22 cellular contexts compared by ENCODE assay signal in the genomic region with DNA sequence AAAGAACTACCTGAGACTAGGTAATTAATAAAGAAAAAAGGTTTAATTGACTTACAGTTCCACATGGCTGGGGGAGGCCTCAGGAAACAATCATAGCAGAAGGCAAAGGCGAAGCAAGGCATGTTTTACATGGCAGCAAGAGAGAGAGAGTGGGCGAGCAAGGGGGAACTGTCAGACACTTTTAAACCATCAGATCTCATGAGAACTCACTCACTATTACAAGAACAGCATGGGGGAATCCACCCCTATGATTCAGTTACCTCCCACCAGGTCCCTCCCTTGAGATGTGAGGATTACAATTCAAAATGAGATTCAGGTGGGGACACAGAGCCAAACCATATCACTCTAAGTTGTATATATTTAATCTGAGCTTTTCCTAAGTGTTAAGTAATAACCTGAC.
"Had no signal": no experiment of that assay in that cellular context is flagged by ENCODE, and none has a peak within 500 bp of the region (broad histone marks: within the 10 kb centered on the region; RNA-seq: fewer than 3 reads in every experiment).

No MANE protein-coding gene starts in this region.

- H3K4me3 ChIP-seq: breast epithelium, Peyer's patch, SJCRH30 had no signal

- H3K27me3 ChIP-seq: breast epithelium, Peyer's patch, SJCRH30 had no signal

- H3K27ac Mint-ChIP-seq: activated B cell treated with CpG ODN at 0.5 μM for 24 hours; activated CD4-positive, alpha-beta memory T cell treated with anti-CD3 and anti-CD28 coated beads, Interleukin-2, amount 10 ng/mL, durations not matched to agents 7 days and 5 days; activated CD4-positive, alpha-beta T cell treated with anti-CD3 and anti-CD28 coated beads, Interleukin-2, amount 10 ng/mL, durations not matched to agents 7 days and 5 days; activated naive CD4-positive, alpha-beta T cell treated with anti-CD3 and anti-CD28 coated beads, Interleukin-2, amount 50 U/mL, for 24 hours; T-helper 1 cell treated with Interleukin-12 subunit alpha and Interleukin-12 subunit beta and Interleukin-4 antibody, amounts not matched to agents 30 μg/mL and 1 μg/mL, for 36 hours had no signal

- H3K4me1 Mint-ChIP-seq: activated B cell treated with CpG ODN at 0.5 μM for 24 hours; activated CD4-positive, alpha-beta memory T cell treated with anti-CD3 and anti-CD28 coated beads, Interleukin-2, amount 10 ng/mL, durations not matched to agents 7 days and 5 days; activated CD4-positive, alpha-beta T cell treated with anti-CD3 and anti-CD28 coated beads, Interleukin-2, amount 10 ng/mL, durations not matched to agents 7 days and 5 days; activated naive CD4-positive, alpha-beta T cell treated with anti-CD3 and anti-CD28 coated beads, Interleukin-2, amount 50 U/mL, for 24 hours had no signal

- H3K9me3 ChIP-seq: breast epithelium, Peyer's patch, SJCRH30 had no signal

- H3K4me3 Mint-ChIP-seq: activated B cell treated with CpG ODN at 0.5 μM for 24 hours; activated CD4-positive, alpha-beta memory T cell treated with anti-CD3 and anti-CD28 coated beads, Interleukin-2, amount 10 ng/mL, durations not matched to agents 7 days and 5 days; activated CD4-positive, alpha-beta T cell treated with anti-CD3 and anti-CD28 coated beads, Interleukin-2, amount 10 ng/mL, durations not matched to agents 7 days and 5 days; activated naive CD4-positive, alpha-beta T cell treated with anti-CD3 and anti-CD28 coated beads, Interleukin-2, amount 50 U/mL, for 24 hours; T-helper 1 cell treated with Interleukin-12 subunit alpha and Interleukin-12 subunit beta and Interleukin-4 antibody, amounts not matched to agents 30 μg/mL and 1 μg/mL, for 36 hours had no signal

- DNase-seq: activated B cell treated with CpG ODN at 0.5 μM for 24 hours; activated CD4-positive, alpha-beta memory T cell treated with anti-CD3 and anti-CD28 coated beads, Interleukin-2, amount 10 ng/mL, durations not matched to agents 7 days and 5 days; activated CD4-positive, alpha-beta T cell treated with anti-CD3 and anti-CD28 coated beads for 1 hour; activated CD4-positive, alpha-beta T cell treated with anti-CD3 and anti-CD28 coated beads, Interleukin-2, amount 10 ng/mL, durations not matched to agents 7 days and 5 days; activated CD8-positive, alpha-beta memory T cell treated with anti-CD3 and anti-CD28 coated beads, Interleukin-2, amount 50 U/mL, for 48 hours; activated effector memory CD4-positive, alpha-beta T cell treated with Interleukin-2 at 50 U/mL for 16 hours; activated naive CD4-positive, alpha-beta T cell; activated T-cell treated with anti-CD3 and anti-CD28 coated beads, Interleukin-2, amount 50 U/mL, for 1 hour; aorta; KG1; NCI-H1048; NCI-H146; NCI-H187 treated with DMSO at 0.1 percent for 48 hours; NCI-H2081 treated with DMSO at 0.1 percent for 48 hours; NCI-H524; Peyer's patch; Right ventricle myocardium superior; SJCRH30 had no signal

- H3K27ac ChIP-seq: breast epithelium, Peyer's patch, RWPE1, SJCRH30 had no signal

- H3K4me1 ChIP-seq: breast epithelium, Peyer's patch, SJCRH30 had no signal

- H3K9me3 Mint-ChIP-seq: activated CD4-positive, alpha-beta memory T cell treated with anti-CD3 and anti-CD28 coated beads, Interleukin-2, amount 10 ng/mL, durations not matched to agents 7 days and 5 days; activated naive CD4-positive, alpha-beta T cell treated with anti-CD3 and anti-CD28 coated beads, Interleukin-2, amount 50 U/mL, for 24 hours; T-helper 1 cell treated with Interleukin-12 subunit alpha and Interleukin-12 subunit beta and Interleukin-4 antibody, amounts not matched to agents 30 μg/mL and 1 μg/mL, for 36 hours had no signal

- H3K36me3 ChIP-seq: breast epithelium, Peyer's patch, SJCRH30 had no signal

- H3K27me3 Mint-ChIP-seq: activated B cell treated with CpG ODN at 0.5 μM for 24 hours; activated CD4-positive, alpha-beta memory T cell treated with anti-CD3 and anti-CD28 coated beads, Interleukin-2, amount 10 ng/mL, durations not matched to agents 7 days and 5 days; activated CD4-positive, alpha-beta T cell treated with anti-CD3 and anti-CD28 coated beads, Interleukin-2, amount 10 ng/mL, durations not matched to agents 7 days and 5 days; activated naive CD4-positive, alpha-beta T cell treated with anti-CD3 and anti-CD28 coated beads, Interleukin-2, amount 50 U/mL, for 24 hours had no signal
